In the genomic region with DNA sequence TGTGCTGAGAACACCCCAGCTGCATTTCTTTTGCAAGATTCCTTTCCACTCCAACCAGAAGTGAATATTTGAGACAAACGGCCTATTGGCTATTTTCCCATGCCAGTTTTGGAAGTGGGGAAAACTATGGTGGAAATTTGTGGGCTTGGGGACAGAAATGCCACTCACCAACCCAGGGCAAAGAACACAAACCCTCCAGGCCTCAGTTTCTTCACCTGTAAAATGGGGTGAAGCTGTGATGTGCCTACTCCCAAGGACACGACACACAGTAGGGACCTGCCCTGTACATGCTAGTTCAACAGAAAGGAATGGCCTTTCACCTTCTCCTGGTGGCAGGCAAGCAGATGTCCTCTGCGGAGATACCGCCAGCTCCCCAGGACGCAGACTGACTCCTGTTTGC, we compare ENCODE assay signal across 1 cellular context.
TF ChIP-seq lines count a peak whose summit lies in the region.

No MANE protein-coding gene starts in this region.

TF ChIP-seq in GM23338, 12 proteins besides CTCF, POLR2A, EP300 and RAD21 (continued from another document):
- TF ChIP-seq, protein P1, sequence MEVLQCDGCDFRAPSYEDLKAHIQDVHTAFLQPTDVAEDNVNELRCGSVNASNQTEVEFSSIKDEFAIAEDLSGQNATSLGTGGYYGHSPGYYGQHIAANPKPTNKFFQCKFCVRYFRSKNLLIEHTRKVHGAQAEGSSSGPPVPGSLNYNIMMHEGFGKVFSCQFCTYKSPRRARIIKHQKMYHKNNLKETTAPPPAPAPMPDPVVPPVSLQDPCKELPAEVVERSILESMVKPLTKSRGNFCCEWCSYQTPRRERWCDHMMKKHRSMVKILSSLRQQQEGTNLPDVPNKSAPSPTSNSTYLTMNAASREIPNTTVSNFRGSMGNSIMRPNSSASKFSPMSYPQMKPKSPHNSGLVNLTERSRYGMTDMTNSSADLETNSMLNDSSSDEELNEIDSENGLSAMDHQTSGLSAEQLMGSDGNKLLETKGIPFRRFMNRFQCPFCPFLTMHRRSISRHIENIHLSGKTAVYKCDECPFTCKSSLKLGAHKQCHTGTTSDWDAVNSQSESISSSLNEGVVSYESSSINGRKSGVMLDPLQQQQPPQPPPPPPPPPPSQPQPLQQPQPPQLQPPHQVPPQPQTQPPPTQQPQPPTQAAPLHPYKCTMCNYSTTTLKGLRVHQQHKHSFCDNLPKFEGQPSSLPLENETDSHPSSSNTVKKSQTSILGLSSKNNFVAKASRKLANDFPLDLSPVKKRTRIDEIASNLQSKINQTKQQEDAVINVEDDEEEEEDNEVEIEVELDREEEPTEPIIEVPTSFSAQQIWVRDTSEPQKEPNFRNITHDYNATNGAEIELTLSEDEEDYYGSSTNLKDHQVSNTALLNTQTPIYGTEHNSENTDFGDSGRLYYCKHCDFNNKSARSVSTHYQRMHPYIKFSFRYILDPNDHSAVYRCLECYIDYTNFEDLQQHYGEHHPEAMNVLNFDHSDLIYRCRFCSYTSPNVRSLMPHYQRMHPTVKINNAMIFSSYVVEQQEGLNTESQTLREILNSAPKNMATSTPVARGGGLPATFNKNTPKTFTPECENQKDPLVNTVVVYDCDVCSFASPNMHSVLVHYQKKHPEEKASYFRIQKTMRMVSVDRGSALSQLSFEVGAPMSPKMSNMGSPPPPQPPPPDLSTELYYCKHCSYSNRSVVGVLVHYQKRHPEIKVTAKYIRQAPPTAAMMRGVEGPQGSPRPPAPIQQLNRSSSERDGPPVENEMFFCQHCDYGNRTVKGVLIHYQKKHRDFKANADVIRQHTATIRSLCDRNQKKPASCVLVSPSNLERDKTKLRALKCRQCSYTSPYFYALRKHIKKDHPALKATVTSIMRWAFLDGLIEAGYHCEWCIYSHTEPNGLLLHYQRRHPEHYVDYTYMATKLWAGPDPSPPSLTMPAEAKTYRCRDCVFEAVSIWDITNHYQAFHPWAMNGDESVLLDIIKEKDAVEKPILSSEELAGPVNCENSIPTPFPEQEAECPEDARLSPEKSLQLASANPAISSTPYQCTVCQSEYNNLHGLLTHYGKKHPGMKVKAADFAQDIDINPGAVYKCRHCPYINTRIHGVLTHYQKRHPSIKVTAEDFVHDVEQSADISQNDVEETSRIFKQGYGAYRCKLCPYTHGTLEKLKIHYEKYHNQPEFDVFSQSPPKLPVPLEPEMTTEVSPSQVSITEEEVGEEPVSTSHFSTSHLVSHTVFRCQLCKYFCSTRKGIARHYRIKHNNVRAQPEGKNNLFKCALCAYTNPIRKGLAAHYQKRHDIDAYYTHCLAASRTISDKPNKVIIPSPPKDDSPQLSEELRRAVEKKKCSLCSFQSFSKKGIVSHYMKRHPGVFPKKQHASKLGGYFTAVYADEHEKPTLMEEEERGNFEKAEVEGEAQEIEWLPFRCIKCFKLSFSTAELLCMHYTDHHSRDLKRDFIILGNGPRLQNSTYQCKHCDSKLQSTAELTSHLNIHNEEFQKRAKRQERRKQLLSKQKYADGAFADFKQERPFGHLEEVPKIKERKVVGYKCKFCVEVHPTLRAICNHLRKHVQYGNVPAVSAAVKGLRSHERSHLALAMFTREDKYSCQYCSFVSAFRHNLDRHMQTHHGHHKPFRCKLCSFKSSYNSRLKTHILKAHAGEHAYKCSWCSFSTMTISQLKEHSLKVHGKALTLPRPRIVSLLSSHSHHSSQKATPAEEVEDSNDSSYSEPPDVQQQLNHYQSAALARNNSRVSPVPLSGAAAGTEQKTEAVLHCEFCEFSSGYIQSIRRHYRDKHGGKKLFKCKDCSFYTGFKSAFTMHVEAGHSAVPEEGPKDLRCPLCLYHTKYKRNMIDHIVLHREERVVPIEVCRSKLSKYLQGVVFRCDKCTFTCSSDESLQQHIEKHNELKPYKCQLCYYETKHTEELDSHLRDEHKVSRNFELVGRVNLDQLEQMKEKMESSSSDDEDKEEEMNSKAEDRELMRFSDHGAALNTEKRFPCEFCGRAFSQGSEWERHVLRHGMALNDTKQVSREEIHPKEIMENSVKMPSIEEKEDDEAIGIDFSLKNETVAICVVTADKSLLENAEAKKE (CRISPR knock-in tag; IDR thresholded peaks at IDR 0.05) = no peak
- no peak for TF ChIP-seq EZH2 (IDR thresholded peaks at IDR 0.05; ENCODE audit: low read depth, unreplicated experiment)
- no peak for TF ChIP-seq CREB1 (CRISPR knock-in tag; IDR thresholded peaks at IDR 0.05; ENCODE audit: low read depth)
- TF ChIP-seq JUNB (IDR thresholded peaks at IDR 0.05; ENCODE audit: unreplicated experiment) = no peak
TF ChIP-seq in GM23338: peak in this region for 0.
